In the genomic region with DNA sequence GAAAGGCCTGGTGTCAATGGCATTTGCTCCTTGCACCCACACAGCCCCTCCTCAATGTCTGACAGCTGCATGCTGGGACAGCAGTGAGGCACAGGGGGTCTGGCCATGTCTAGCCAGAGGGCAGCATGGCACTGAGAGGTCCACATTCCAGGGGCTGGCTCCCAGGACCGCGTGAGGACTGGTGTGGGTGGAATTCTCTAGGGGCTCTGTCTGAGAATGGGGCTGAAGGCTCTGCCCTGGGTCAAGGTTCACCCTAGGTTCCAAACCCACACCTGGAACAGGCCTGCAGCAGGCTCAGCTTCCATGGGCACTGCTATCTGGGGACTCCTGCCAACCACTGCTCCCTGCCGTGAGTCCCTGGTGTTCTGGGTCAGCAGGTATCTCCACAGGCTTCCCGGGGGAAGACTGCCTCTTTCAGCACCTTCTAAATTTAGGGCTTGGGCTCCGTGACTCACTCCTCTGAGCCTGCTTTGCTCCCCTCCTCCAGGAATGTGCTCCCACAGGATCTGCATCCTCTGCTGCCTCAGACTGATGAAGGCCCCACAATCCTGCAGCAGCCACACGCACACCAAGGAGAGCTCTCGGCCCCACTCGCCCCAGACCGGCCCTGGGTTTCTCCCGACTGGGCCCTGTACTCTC, we compare ENCODE assay signal across 9 cellular contexts. TPM values are rescaled to one million over a fixed set of nuclear protein-coding genes. Genes with fewer than 3 reads are reported as not detected.
A peak's percentile ranks its signal among the peaks of the same experiment; 100 is the strongest.
DNase-seq lines count a peak whose midpoint lies in the region; ATAC-seq, FAIRE-seq and TF ChIP-seq lines count a peak whose summit lies in the region.
"Had no signal": no experiment of that assay in that cellular context is flagged by ENCODE, and none has a peak within 500 bp of the region (broad histone marks: within the 10 kb centered on the region; RNA-seq: fewer than 3 reads in every experiment).

No MANE protein-coding gene starts in this region.

- H3K9me3 ChIP-seq in mesenchymal stem cell (ENCODE audit: control insufficient read depth, low read length): no peaks in the 10 kb centered on the region

- H3K27ac ChIP-seq in mesenchymal stem cell (ENCODE audit: low read length, poor library complexity, severe bottlenecking): peak overlapping the region; percentile 41

- peak overlapping the region in 1 of 2 experiments; percentile 18 for H3K18ac ChIP-seq in mesenchymal stem cell (ENCODE audit: low read depth in 1 of 2, low read length in 2 of 2)

- no peak overlapping the region for H3K23ac ChIP-seq in mesenchymal stem cell (ENCODE audit: low read length in 2 of 2)

- H2AK5ac ChIP-seq in mesenchymal stem cell (ENCODE audit: low read length, severe bottlenecking): peak overlapping the region; percentile 24

- H2BK120ac ChIP-seq in mesenchymal stem cell (ENCODE audit: low read depth, low read length): no peak overlapping the region

- H2AFZ ChIP-seq in mesenchymal stem cell (ENCODE audit: low read depth, low read length): no peak overlapping the region

- H3K9ac ChIP-seq in mesenchymal stem cell (ENCODE audit: low read length): no peak overlapping the region

- H3K36me3 ChIP-seq in mesenchymal stem cell (ENCODE audit: control insufficient read depth in 1 of 2, insufficient read depth in 2 of 2, low read depth in 1 of 2, low read length in 2 of 2): peaks cover 0 to 1% of the 10 kb centered on the region in 2 experiments

- no peak overlapping the region for H4K8ac ChIP-seq in mesenchymal stem cell (ENCODE audit: low read length)

- TF ChIP-seq EP300 in Ishikawa (IDR thresholded peaks at IDR 0.05; ENCODE audit: borderline replicate concordance): peak; percentile 40; the same call in 1 of the 2 replicates

- TF ChIP-seq RAD21 in Ishikawa (IDR thresholded peaks at IDR 0.05; ENCODE audit: low read depth): no peak

- FAIRE-seq in HTR-8/SVneo (lab: Jason Lieb, UNC): no peak

- DNase-seq in A172 (ENCODE audit: low spot score): peak; percentile 85
- DNase-seq in ecto neural progenitor cell (ENCODE audit: low spot score): peak; percentile 43
- DNase-seq in mesenchymal stem cell: peak; percentile 31
- no peak for DNase-seq in NOMO-1 treated with DMSO at 0.1 percent for 48 hours (lab: John Stamatoyannopoulos, UW; ENCODE audit: unreplicated experiment)
- no peak for DNase-seq in HTR-8/SVneo (ENCODE audit: insufficient read length, low spot score)
- no peak for DNase-seq in KBM-7
- DNase-seq: NCI-H345 had no signal

- no peak overlapping the region for H2BK15ac ChIP-seq in mesenchymal stem cell (ENCODE audit: low read depth, poor library complexity, severe bottlenecking)

- no peak overlapping the region for H3K4ac ChIP-seq in mesenchymal stem cell (ENCODE audit: low read depth in 1 of 2, low read length in 2 of 2)

- H3K14ac ChIP-seq in mesenchymal stem cell (ENCODE audit: low read length in 2 of 2): no peak overlapping the region

- no peaks in the 10 kb centered on the region for H3K79me1 ChIP-seq in mesenchymal stem cell (replicated peaks; ENCODE audit: low read length, poor library complexity, severe bottlenecking)

- WGBS in mesenchymal stem cell: 61% methylated on average over 8 of the region's 10 CpGs

- ATAC-seq in HG03095 (IDR thresholded peaks at IDR 0.05; ENCODE audit: unreplicated experiment): no peak

- H3K4me2 ChIP-seq in mesenchymal stem cell (ENCODE audit: low read length, poor library complexity, severe bottlenecking): no peak overlapping the region

- in situ Hi-C loops in KBM-7 (cut with MboI; ENCODE audit: low pct_unique_long_range_greater_than_20kb, low sequenced_read_pairs): no loop called here

- peaks cover 22% of the 10 kb centered on the region for H3K4me1 ChIP-seq in mesenchymal stem cell (ENCODE audit: control insufficient read depth, insufficient read depth, low read depth, low read length)

- H2BK12ac ChIP-seq in mesenchymal stem cell (ENCODE audit: low read length in 2 of 2): no peak overlapping the region

- H3K27me3 ChIP-seq in mesenchymal stem cell (ENCODE audit: control insufficient read depth in 1 of 2, insufficient read depth in 1 of 2, low read length in 2 of 2): peaks cover 0 to 3% of the 10 kb centered on the region in 2 experiments

- H3K4me3 ChIP-seq in mesenchymal stem cell (ENCODE audit: insufficient read depth in 1 of 2, low read depth in 1 of 2, low read length in 2 of 2): peak overlapping the region in 1 of 2 experiments; percentile 4

- H2BK5ac ChIP-seq in mesenchymal stem cell (ENCODE audit: low read depth, low read length, poor library complexity, severe bottlenecking): no peak overlapping the region

- H4K91ac ChIP-seq in mesenchymal stem cell (ENCODE audit: low read length): peak overlapping the region; percentile 57

TF ChIP-seq in Ishikawa, 13 proteins besides CTCF, POLR2A, EP300 and RAD21:
- TF ChIP-seq TEAD4 (IDR thresholded peaks at IDR 0.05) (peak; percentile 60), TCF12 (IDR thresholded peaks at IDR 0.05; ENCODE audit: low read depth) (peak; percentile 59; the same call in 1 of the 2 replicates), NFIC (IDR thresholded peaks at IDR 0.05) (peak; percentile 58; the same call in 1 of the 2 replicates), TAF1 (IDR thresholded peaks at IDR 0.05; ENCODE audit: low read depth) (no peak)

RNA-seq across cellular contexts. Expression of a gene that starts 4.2 kb away (rescaled TPM):
- 56.8 and 60.2 TPM in 2 replicates for total RNA-seq in A172 (2014; rRNA removed; shearing (Covaris generic))
- 16.5 TPM for polyA plus RNA-seq in mesenchymal stem cell (2013, experiment 1 of 2)
- 13.7 TPM for polyA plus RNA-seq in mesenchymal stem cell (2013, experiment 2 of 2)

RNA-seq across cellular contexts. Expression of a gene that starts 24.6 kb away (rescaled TPM):
- 3.4 and 46.5 TPM in 2 replicates for total RNA-seq in A172 (2014; rRNA removed; shearing (Covaris generic))
- 12.0 TPM for polyA plus RNA-seq in mesenchymal stem cell (2013, experiment 1 of 2)
- 10.4 TPM for polyA plus RNA-seq in mesenchymal stem cell (2013, experiment 2 of 2)

RNA-seq across cellular contexts. Expression of a gene that starts 37.4 kb away (rescaled TPM):
- 54.4 and 61.7 TPM in 2 replicates for total RNA-seq in A172 (2014; rRNA removed; shearing (Covaris generic))
- 26.6 TPM for polyA plus RNA-seq in mesenchymal stem cell (2013, experiment 1 of 2)
- 23.6 TPM for polyA plus RNA-seq in mesenchymal stem cell (2013, experiment 2 of 2)

Comparison
In these comparisons a context has a peak if more than half of its experiments do, and no peak if none do; other contexts are left out.
1. DNase-seq: peak in A172 (single experiment), ecto neural progenitor cell (single experiment) and mesenchymal stem cell (single experiment); none in NOMO-1 treated with DMSO at 0.1 percent for 48 hours (single experiment), HTR-8/SVneo (single experiment) and KBM-7 (single experiment).